ENCODE assay signal across 1 cellular context in the genomic region with DNA sequence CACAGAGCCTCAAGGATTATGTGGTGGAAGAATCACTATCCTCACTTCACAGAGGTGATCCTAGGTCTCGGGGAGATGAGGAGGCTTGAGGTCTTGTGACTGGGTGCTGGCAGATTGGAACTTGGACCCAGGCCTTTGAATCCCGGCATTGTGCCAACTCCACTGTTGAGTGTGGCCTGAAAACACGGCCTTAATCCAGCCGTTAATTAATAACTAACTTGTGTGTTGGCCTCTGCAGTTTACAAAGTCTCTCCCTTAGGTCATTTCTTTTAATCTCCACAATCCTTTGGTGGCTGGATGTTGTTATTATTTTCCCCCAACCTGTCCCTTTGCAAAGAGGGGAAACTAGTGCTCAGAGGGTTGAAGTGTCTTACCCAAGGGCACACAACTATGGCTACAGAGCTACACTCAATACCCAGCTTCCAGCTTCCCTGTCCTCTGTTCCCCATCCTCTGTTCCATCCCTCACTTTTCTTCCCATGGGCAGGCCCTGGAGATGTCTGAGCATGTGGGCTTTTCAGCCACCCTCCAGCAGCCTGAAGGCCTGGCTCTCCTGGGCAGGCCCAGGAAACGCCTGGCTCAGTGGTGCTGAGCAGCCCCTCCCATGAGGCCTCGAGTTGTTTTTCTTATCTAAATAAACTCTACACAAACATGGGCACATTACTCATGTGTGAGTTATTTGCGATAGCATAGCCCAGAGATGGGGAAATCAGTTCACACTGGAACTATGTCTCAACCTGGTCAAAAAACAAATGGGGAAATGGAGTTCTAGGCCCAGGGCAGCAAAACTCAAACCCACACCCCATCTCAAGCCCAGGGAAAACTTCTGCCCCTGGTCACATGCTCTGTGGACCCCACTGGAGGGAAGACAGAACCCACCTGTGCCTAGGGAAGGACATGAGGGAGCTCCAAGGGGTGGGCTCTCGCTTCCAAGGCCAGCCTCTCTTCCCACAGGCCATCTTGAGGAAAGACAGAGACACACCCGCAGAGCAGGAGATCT.
TF ChIP-seq lines count a peak whose summit lies in the region.

No MANE protein-coding gene starts in this region.

TF ChIP-seq in HepG2, 621 proteins besides CTCF, POLR2A, EP300 and RAD21 (continued from another document and continues in another):
- TF ChIP-seq, protein P1, sequence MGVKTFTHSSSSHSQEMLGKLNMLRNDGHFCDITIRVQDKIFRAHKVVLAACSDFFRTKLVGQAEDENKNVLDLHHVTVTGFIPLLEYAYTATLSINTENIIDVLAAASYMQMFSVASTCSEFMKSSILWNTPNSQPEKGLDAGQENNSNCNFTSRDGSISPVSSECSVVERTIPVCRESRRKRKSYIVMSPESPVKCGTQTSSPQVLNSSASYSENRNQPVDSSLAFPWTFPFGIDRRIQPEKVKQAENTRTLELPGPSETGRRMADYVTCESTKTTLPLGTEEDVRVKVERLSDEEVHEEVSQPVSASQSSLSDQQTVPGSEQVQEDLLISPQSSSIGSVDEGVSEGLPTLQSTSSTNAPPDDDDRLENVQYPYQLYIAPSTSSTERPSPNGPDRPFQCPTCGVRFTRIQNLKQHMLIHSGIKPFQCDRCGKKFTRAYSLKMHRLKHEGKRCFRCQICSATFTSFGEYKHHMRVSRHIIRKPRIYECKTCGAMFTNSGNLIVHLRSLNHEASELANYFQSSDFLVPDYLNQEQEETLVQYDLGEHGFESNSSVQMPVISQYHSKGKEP (CRISPR knock-in tag; IDR thresholded peaks at IDR 0.05): no peak
- TF ChIP-seq ATF6 (CRISPR knock-in tag; conservative IDR thresholded peaks at IDR 0.05) (no peak), NRL (CRISPR knock-in tag; IDR thresholded peaks at IDR 0.05; ENCODE audit: borderline replicate concordance) (0 out of 2 replicates have a peak, but pooled peaks have one; percentile 34), ZNF121 (CRISPR knock-in tag; IDR thresholded peaks at IDR 0.05) (0 out of 2 replicates have a peak, but pooled peaks have one; percentile 33), AKAP8 (CRISPR knock-in tag; IDR thresholded peaks at IDR 0.05) (peak; percentile 10; the same call in 1 of the 2 replicates), KLF11 (CRISPR knock-in tag; IDR thresholded peaks at IDR 0.05) (no peak), BHLHE40 (IDR thresholded peaks at IDR 0.05; ENCODE audit: low read length) (peak; percentile 74), NR2F2 (IDR thresholded peaks at IDR 0.05; ENCODE audit: borderline replicate concordance, low read depth) (peak; percentile 7; the same call in 1 of the 2 replicates), SIX4 (CRISPR knock-in tag; IDR thresholded peaks at IDR 0.05) (no peak; the same call in 1 of the 2 replicates), ZMYM4 (CRISPR knock-in tag; IDR thresholded peaks at IDR 0.05) (peak; percentile 12), ZSCAN25 (CRISPR knock-in tag; IDR thresholded peaks at IDR 0.05) (no peak), KAT2B (IDR thresholded peaks at IDR 0.05; ENCODE audit: borderline replicate concordance, low read depth, low read length) (no peak), ZBTB3 (CRISPR knock-in tag; IDR thresholded peaks at IDR 0.05; ENCODE audit: borderline replicate concordance, low read depth) (no peak), PBX2 (CRISPR knock-in tag; IDR thresholded peaks at IDR 0.05) (no peak), ZNF687 (CRISPR knock-in tag; IDR thresholded peaks at IDR 0.05) (peak; percentile 95), EZH2 (conservative IDR thresholded peaks at IDR 0.05; ENCODE audit: low read depth, low read length) (no peak), JUN (CRISPR knock-in tag; IDR thresholded peaks at IDR 0.05) (peak; percentile 95), HCFC1 (IDR thresholded peaks at IDR 0.05; ENCODE audit: low read depth, low read length) (no peak), THAP11 (CRISPR knock-in tag; IDR thresholded peaks at IDR 0.05) (no peak), ZSCAN20 (CRISPR knock-in tag; IDR thresholded peaks at IDR 0.05; ENCODE audit: borderline replicate concordance) (no peak), SCMH1 (CRISPR knock-in tag; IDR thresholded peaks at IDR 0.05; ENCODE audit: borderline replicate concordance) (no peak), YEATS2 (CRISPR knock-in tag; IDR thresholded peaks at IDR 0.05; ENCODE audit: borderline replicate concordance) (peak; percentile 49), ZNF256 (CRISPR knock-in tag; conservative IDR thresholded peaks at IDR 0.05) (no peak; the same call in 1 of the 2 replicates), KDM1A (CRISPR knock-in tag; IDR thresholded peaks at IDR 0.05) (0 out of 2 replicates have a peak, but pooled peaks have one; percentile 38), SNAPC2 (CRISPR knock-in tag; IDR thresholded peaks at IDR 0.05) (no peak), KDM6A (CRISPR knock-in tag; IDR thresholded peaks at IDR 0.05; ENCODE audit: low read depth) (0 out of 2 replicates have a peak, but pooled peaks have one; percentile 10), KLF9 (CRISPR knock-in tag; IDR thresholded peaks at IDR 0.05; ENCODE audit: low read depth) (no peak)
- TF ChIP-seq, protein P2, sequence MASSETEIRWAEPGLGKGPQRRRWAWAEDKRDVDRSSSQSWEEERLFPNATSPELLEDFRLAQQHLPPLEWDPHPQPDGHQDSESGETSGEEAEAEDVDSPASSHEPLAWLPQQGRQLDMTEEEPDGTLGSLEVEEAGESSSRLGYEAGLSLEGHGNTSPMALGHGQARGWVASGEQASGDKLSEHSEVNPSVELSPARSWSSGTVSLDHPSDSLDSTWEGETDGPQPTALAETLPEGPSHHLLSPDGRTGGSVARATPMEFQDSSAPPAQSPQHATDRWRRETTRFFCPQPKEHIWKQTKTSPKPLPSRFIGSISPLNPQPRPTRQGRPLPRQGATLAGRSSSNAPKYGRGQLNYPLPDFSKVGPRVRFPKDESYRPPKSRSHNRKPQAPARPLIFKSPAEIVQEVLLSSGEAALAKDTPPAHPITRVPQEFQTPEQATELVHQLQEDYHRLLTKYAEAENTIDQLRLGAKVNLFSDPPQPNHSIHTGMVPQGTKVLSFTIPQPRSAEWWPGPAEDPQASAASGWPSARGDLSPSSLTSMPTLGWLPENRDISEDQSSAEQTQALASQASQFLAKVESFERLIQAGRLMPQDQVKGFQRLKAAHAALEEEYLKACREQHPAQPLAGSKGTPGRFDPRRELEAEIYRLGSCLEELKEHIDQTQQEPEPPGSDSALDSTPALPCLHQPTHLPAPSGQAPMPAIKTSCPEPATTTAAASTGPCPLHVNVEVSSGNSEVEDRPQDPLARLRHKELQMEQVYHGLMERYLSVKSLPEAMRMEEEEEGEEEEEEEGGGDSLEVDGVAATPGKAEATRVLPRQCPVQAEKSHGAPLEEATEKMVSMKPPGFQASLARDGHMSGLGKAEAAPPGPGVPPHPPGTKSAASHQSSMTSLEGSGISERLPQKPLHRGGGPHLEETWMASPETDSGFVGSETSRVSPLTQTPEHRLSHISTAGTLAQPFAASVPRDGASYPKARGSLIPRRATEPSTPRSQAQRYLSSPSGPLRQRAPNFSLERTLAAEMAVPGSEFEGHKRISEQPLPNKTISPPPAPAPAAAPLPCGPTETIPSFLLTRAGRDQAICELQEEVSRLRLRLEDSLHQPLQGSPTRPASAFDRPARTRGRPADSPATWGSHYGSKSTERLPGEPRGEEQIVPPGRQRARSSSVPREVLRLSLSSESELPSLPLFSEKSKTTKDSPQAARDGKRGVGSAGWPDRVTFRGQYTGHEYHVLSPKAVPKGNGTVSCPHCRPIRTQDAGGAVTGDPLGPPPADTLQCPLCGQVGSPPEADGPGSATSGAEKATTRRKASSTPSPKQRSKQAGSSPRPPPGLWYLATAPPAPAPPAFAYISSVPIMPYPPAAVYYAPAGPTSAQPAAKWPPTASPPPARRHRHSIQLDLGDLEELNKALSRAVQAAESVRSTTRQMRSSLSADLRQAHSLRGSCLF (CRISPR knock-in tag; IDR thresholded peaks at IDR 0.05; ENCODE audit: borderline replicate concordance): 0 out of 2 replicates have a peak, but pooled peaks have one; percentile 12
- TF ChIP-seq, protein P3, sequence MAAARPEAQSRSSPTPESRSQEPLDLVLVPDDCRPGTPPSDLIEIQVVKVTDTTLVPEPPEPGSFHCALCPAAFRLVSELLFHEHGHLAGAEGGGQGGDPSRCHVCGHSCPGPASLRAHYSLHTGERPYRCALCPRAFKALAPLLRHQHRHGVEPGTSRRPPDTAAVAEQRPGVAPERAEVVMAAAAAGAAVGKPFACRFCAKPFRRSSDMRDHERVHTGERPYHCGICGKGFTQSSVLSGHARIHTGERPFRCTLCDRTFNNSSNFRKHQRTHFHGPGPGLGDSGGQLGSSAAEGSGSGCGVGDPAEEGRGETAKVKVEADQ (CRISPR knock-in tag; IDR thresholded peaks at IDR 0.05; ENCODE audit: borderline replicate concordance): no peak
- TF ChIP-seq, protein P4, sequence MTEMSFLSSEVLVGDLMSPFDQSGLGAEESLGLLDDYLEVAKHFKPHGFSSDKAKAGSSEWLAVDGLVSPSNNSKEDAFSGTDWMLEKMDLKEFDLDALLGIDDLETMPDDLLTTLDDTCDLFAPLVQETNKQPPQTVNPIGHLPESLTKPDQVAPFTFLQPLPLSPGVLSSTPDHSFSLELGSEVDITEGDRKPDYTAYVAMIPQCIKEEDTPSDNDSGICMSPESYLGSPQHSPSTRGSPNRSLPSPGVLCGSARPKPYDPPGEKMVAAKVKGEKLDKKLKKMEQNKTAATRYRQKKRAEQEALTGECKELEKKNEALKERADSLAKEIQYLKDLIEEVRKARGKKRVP (CRISPR knock-in tag; IDR thresholded peaks at IDR 0.05): 0 out of 4 replicates have a peak, but pooled peaks of 1 of the 2 experiments have one; percentile 38
- TF ChIP-seq, protein P5, sequence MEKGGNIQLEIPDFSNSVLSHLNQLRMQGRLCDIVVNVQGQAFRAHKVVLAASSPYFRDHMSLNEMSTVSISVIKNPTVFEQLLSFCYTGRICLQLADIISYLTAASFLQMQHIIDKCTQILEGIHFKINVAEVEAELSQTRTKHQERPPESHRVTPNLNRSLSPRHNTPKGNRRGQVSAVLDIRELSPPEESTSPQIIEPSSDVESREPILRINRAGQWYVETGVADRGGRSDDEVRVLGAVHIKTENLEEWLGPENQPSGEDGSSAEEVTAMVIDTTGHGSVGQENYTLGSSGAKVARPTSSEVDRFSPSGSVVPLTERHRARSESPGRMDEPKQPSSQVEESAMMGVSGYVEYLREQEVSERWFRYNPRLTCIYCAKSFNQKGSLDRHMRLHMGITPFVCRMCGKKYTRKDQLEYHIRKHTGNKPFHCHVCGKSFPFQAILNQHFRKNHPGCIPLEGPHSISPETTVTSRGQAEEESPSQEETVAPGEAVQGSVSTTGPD (CRISPR knock-in tag; IDR thresholded peaks at IDR 0.05): no peak
- TF ChIP-seq, protein P6, sequence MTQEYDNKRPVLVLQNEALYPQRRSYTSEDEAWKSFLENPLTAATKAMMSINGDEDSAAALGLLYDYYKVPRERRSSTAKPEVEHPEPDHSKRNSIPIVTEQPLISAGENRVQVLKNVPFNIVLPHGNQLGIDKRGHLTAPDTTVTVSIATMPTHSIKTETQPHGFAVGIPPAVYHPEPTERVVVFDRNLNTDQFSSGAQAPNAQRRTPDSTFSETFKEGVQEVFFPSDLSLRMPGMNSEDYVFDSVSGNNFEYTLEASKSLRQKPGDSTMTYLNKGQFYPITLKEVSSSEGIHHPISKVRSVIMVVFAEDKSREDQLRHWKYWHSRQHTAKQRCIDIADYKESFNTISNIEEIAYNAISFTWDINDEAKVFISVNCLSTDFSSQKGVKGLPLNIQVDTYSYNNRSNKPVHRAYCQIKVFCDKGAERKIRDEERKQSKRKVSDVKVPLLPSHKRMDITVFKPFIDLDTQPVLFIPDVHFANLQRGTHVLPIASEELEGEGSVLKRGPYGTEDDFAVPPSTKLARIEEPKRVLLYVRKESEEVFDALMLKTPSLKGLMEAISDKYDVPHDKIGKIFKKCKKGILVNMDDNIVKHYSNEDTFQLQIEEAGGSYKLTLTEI (CRISPR knock-in tag; conservative IDR thresholded peaks at IDR 0.05): no peak
